ENCODE assay signal across 19 cellular contexts in genomic region chr5:20608567-20608966, GRCh38.
DNase-seq lines count a peak whose midpoint lies in the region; ATAC-seq and TF ChIP-seq lines count a peak whose summit lies in the region.
"Had no signal": no experiment of that assay in that cellular context is flagged by ENCODE, and none has a peak within 500 bp of the region (broad histone marks: within the 10 kb centered on the region; RNA-seq: fewer than 3 reads in every experiment).

No MANE protein-coding gene starts in this region.

- no peak overlapping the region for H3K9ac ChIP-seq in HUES48 (ENCODE audit: low read depth, low read length)
- no peak overlapping the region for H3K9ac ChIP-seq in neural progenitor cell
- H3K9ac ChIP-seq: BLaER1 treated with 17β-estradiol and CSF1 and Interleukin-3, amounts not matched to agents 10 nM and 100 nM had no signal

- no peaks in the 10 kb centered on the region for H3K9me3 ChIP-seq in HUES48 (ENCODE audit: control insufficient read depth, insufficient read depth, low read length)
- H3K9me3 ChIP-seq in neural progenitor cell (ENCODE audit: low read depth) = no peaks in the 10 kb centered on the region

- H2AFZ ChIP-seq in GM23338 (no peak overlapping the region), neural progenitor cell (replicated peaks) (no peak overlapping the region)

- H3K27me3 Mint-ChIP-seq in GM23338 (ENCODE audit: insufficient read depth, low read depth, poor library complexity) = peaks cover 2% of the 10 kb centered on the region
- no peaks in the 10 kb centered on the region for H3K27me3 Mint-ChIP-seq in brain
- no peaks in the 10 kb centered on the region for H3K27me3 Mint-ChIP-seq in neural progenitor cell (ENCODE audit: insufficient read depth, low read depth)
- H3K27me3 Mint-ChIP-seq: B cell; CD4-positive, alpha-beta memory T cell; CD4-positive, CD25-positive, alpha-beta regulatory T cell; CD8-positive, alpha-beta memory T cell had no signal

- no peak for DNase-seq in GM23338 (ENCODE audit: low spot score)
- DNase-seq in neural progenitor cell (ENCODE audit: low spot score) = peak; percentile 65
- no peak for DNase-seq in sciatic nerve (ENCODE audit: low spot score)
- no peak for DNase-seq in D341Med (ENCODE audit: low spot score)
- no peak for DNase-seq in iPS-NIHi7 (ENCODE audit: extremely low spot score)
- DNase-seq: 8988T; ACHN; CD4-positive, alpha-beta memory T cell; CD4-positive, CD25-positive, alpha-beta regulatory T cell; CD8-positive, alpha-beta memory T cell; COR-L47; DMS79 treated with DMSO at 0.1 percent for 48 hours; GF-D8 had no signal

- H3K36me3 Mint-ChIP-seq in GM23338 (ENCODE audit: low read depth) (no peaks in the 10 kb centered on the region), brain (no peaks in the 10 kb centered on the region), neural progenitor cell (peaks cover 9% of the 10 kb centered on the region)
- H3K36me3 Mint-ChIP-seq: CD4-positive, alpha-beta memory T cell; CD4-positive, CD25-positive, alpha-beta regulatory T cell; CD8-positive, alpha-beta memory T cell had no signal

- peak overlapping the region; percentile 22 for H3K4me2 ChIP-seq in GM23338
- H3K4me2 ChIP-seq in neural progenitor cell = peak overlapping the region; percentile 47

- H3K27ac ChIP-seq in GM23338 (ENCODE audit: low read depth) (0 out of 2 replicates have a peak overlapping the region, but pooled peaks have one; percentile 4), HUES48 (ENCODE audit: low read depth, low read length) (peak overlapping the region; percentile 26), neural progenitor cell (peak overlapping the region; percentile 26)
- H3K27ac ChIP-seq: BLaER1 treated with 17β-estradiol and CSF1 and Interleukin-3, amounts not matched to agents 10 nM and 100 nM; C4-2B had no signal

- no peaks in the 10 kb centered on the region for H3K79me2 ChIP-seq in GM23338 (replicated peaks; ENCODE audit: insufficient read depth)
- no peaks in the 10 kb centered on the region for H3K79me2 ChIP-seq in neural progenitor cell (ENCODE audit: low read depth)

- peaks cover 5% of the 10 kb centered on the region; the same call in 1 of the 2 replicates for H3K9me2 ChIP-seq in GM23338 (ENCODE audit: insufficient read depth)

- ATAC-seq in GM23338 (no peak), HG03097 (IDR thresholded peaks at IDR 0.05; ENCODE audit: low FRiP score, unreplicated experiment) (no peak), sciatic nerve (no peak)

- H3K27ac Mint-ChIP-seq in GM23338 (peak overlapping the region; percentile 50), brain (peak overlapping the region in 3 of 5 experiments; percentile 0 to 30 (median 28)), neural progenitor cell (peak overlapping the region; percentile 65)
- H3K27ac Mint-ChIP-seq: B cell; CD4-positive, alpha-beta memory T cell; CD4-positive, CD25-positive, alpha-beta regulatory T cell; CD8-positive, alpha-beta memory T cell had no signal

- peaks cover 18% of the 10 kb centered on the region for H3K4me1 ChIP-seq in GM23338 (ENCODE audit: insufficient read depth)
- peaks cover 18% of the 10 kb centered on the region for H3K4me1 ChIP-seq in HUES48 (ENCODE audit: control insufficient read depth, insufficient read depth, low read length)
- H3K4me1 ChIP-seq in neural progenitor cell = peaks cover 17% of the 10 kb centered on the region

- no peak for TF ChIP-seq CTCF in GM23338 (conservative IDR thresholded peaks at IDR 0.05; ENCODE audit: low read depth in 2 of 2)
- no peak for TF ChIP-seq CTCF in brain (conservative IDR thresholded peaks at IDR 0.05)
- TF ChIP-seq CTCF in neural progenitor cell (IDR thresholded peaks at IDR 0.05) = no peak

- no peak overlapping the region for H3K4me3 Mint-ChIP-seq in GM23338
- H3K4me3 Mint-ChIP-seq in brain = peak overlapping the region in 1 of 5 experiments; percentile 26
- H3K4me3 Mint-ChIP-seq in neural progenitor cell = no peak overlapping the region
- H3K4me3 Mint-ChIP-seq: B cell; CD4-positive, alpha-beta memory T cell; CD4-positive, CD25-positive, alpha-beta regulatory T cell; CD8-positive, alpha-beta memory T cell had no signal

- H3K27me3 ChIP-seq in GM23338 (ENCODE audit: insufficient read depth) (no peaks in the 10 kb centered on the region), HUES48 (ENCODE audit: control insufficient read depth, insufficient read depth, low read length) (no peaks in the 10 kb centered on the region), neural progenitor cell (no peaks in the 10 kb centered on the region)
- H3K27me3 ChIP-seq: BLaER1 treated with 17β-estradiol and CSF1 and Interleukin-3, amounts not matched to agents 10 nM and 100 nM had no signal

- H3F3A ChIP-seq in GM23338 (replicated peaks; ENCODE audit: low read depth) (no peaks in the 10 kb centered on the region), neural progenitor cell (ENCODE audit: low read depth) (peaks cover 13% of the 10 kb centered on the region)

- peaks cover 14% of the 10 kb centered on the region for H3K4me1 Mint-ChIP-seq in GM23338
- peaks cover 24% of the 10 kb centered on the region for H3K4me1 Mint-ChIP-seq in brain
- H3K4me1 Mint-ChIP-seq in neural progenitor cell = peaks cover 40% of the 10 kb centered on the region
- H3K4me1 Mint-ChIP-seq: B cell; CD4-positive, alpha-beta memory T cell; CD4-positive, CD25-positive, alpha-beta regulatory T cell; CD8-positive, alpha-beta memory T cell had no signal

- H3K4me3 ChIP-seq in GM23338 = peak overlapping the region; percentile 2; the same call in 1 of the 2 replicates
- H3K4me3 ChIP-seq in HUES48 (ENCODE audit: low read depth, low read length) = no peak overlapping the region
- no peak overlapping the region for H3K4me3 ChIP-seq in neural progenitor cell
- H3K4me3 ChIP-seq: BLaER1 treated with 17β-estradiol and CSF1 and Interleukin-3, amounts not matched to agents 10 nM and 100 nM had no signal

- intact Hi-C loops in sciatic nerve (cut with DNase I) = no loop called here

- H3K9me3 Mint-ChIP-seq in GM23338 = no peaks in the 10 kb centered on the region; the same call in 2 of the 3 replicates
- H3K9me3 Mint-ChIP-seq in brain = peaks cover 0 to 11% (median 0%) of the 10 kb centered on the region in 5 experiments
- peaks cover 22% of the 10 kb centered on the region for H3K9me3 Mint-ChIP-seq in neural progenitor cell

- no peaks in the 10 kb centered on the region for H4K20me1 ChIP-seq in GM23338 (replicated peaks; ENCODE audit: insufficient read depth)
- no peaks in the 10 kb centered on the region for H4K20me1 ChIP-seq in neural progenitor cell (ENCODE audit: low read depth)
- H4K20me1 ChIP-seq: BLaER1 treated with 17β-estradiol and CSF1 and Interleukin-3, amounts not matched to agents 10 nM and 100 nM had no signal

- H3K36me3 ChIP-seq in GM23338 (ENCODE audit: insufficient read depth) (no peaks in the 10 kb centered on the region), HUES48 (ENCODE audit: control insufficient read depth, insufficient read depth, low read length) (no peaks in the 10 kb centered on the region), neural progenitor cell (no peaks in the 10 kb centered on the region)
- H3K36me3 ChIP-seq: BLaER1 treated with 17β-estradiol and CSF1 and Interleukin-3, amounts not matched to agents 10 nM and 100 nM had no signal

TF ChIP-seq in GM23338, 12 proteins besides CTCF, POLR2A, EP300 and RAD21:
- no peak for TF ChIP-seq CREB1 (CRISPR knock-in tag; IDR thresholded peaks at IDR 0.05; ENCODE audit: low read depth)
- TF ChIP-seq STAT1 (IDR thresholded peaks at IDR 0.05; ENCODE audit: unreplicated experiment) = no peak
- TF ChIP-seq, protein P1, sequence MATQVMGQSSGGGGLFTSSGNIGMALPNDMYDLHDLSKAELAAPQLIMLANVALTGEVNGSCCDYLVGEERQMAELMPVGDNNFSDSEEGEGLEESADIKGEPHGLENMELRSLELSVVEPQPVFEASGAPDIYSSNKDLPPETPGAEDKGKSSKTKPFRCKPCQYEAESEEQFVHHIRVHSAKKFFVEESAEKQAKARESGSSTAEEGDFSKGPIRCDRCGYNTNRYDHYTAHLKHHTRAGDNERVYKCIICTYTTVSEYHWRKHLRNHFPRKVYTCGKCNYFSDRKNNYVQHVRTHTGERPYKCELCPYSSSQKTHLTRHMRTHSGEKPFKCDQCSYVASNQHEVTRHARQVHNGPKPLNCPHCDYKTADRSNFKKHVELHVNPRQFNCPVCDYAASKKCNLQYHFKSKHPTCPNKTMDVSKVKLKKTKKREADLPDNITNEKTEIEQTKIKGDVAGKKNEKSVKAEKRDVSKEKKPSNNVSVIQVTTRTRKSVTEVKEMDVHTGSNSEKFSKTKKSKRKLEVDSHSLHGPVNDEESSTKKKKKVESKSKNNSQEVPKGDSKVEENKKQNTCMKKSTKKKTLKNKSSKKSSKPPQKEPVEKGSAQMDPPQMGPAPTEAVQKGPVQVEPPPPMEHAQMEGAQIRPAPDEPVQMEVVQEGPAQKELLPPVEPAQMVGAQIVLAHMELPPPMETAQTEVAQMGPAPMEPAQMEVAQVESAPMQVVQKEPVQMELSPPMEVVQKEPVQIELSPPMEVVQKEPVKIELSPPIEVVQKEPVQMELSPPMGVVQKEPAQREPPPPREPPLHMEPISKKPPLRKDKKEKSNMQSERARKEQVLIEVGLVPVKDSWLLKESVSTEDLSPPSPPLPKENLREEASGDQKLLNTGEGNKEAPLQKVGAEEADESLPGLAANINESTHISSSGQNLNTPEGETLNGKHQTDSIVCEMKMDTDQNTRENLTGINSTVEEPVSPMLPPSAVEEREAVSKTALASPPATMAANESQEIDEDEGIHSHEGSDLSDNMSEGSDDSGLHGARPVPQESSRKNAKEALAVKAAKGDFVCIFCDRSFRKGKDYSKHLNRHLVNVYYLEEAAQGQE (IDR thresholded peaks at IDR 0.05; ENCODE audit: unreplicated experiment) = no peak
- no peak for TF ChIP-seq ZNF114 (CRISPR knock-in tag; IDR thresholded peaks at IDR 0.05)
